Comparison of ENCODE assay signal across 9 cellular contexts in genomic region chr19:5803441-5803751, GRCh38. TPM values are rescaled to one million over a fixed set of nuclear protein-coding genes. Genes with fewer than 3 reads are reported as not detected.
DNase-seq lines count a peak whose midpoint lies in the region; ATAC-seq and TF ChIP-seq lines count a peak whose summit lies in the region.
"Had no signal": no experiment of that assay in that cellular context is flagged by ENCODE, and none has a peak within 500 bp of the region (broad histone marks: within the 10 kb centered on the region; RNA-seq: fewer than 3 reads in every experiment).

No MANE protein-coding gene starts in this region.

- H3K27ac Mint-ChIP-seq in MCF 10A (ENCODE audit: low read depth, unreplicated experiment) = no peak overlapping the region

- BruUV-seq in MCF 10A (replicated peaks; lab: Mats Ljungman, UMichigan) = no TSS peak

- TF ChIP-seq CTCF in AG09309 (IDR thresholded peaks at IDR 0.05; ENCODE audit: control insufficient read depth, insufficient read depth, low read depth, low read length, missing control alignments) (no peak), MCF 10A (IDR thresholded peaks at IDR 0.05; ENCODE audit: unreplicated experiment) (no peak), left lung (IDR thresholded peaks at IDR 0.05) (no peak)

- DNase-seq in AG09309 (ENCODE audit: low read depth) (no peak), HuH-7.5 (ENCODE audit: low spot score) (peak; percentile 55), MCF 10A (ENCODE audit: unreplicated experiment) (no peak), DMS153 treated with DMSO at 0.1 percent for 48 hours (lab: John Stamatoyannopoulos, UW; ENCODE audit: unreplicated experiment) (no peak), amygdala (lab: John Stamatoyannopoulos, UW) (no peak), left lung (no peak)

- H3K4me3 ChIP-seq in AG09309 (ENCODE audit: control insufficient read depth, low read depth, low read length) (peak overlapping the region; percentile 40), muscle layer of colon (ENCODE audit: low read depth in 1 of 2, low read length in 2 of 2) (peak overlapping the region; percentile 43 to 53), left lung (peak overlapping the region in 1 of 2 donors; percentile 22)

- H3K27ac ChIP-seq in muscle layer of colon (ENCODE audit: low read depth, low read length) = peak overlapping the region; percentile 48
- H3K27ac ChIP-seq in left lung = no peak overlapping the region
- H3K27ac ChIP-seq: SJSA1 had no signal

- H3K9me3 ChIP-seq in muscle layer of colon (ENCODE audit: low read length) (no peaks in the 10 kb centered on the region), left lung (no peaks in the 10 kb centered on the region)
- H3K9me3 ChIP-seq: SJSA1 had no signal

- POLR2A ChIA-PET in MCF 10A (lab: Yijun Ruan, JAX) = interaction anchor here (0.7 to 1.6 kb wide), 5 partner anchors 13 to 175 kb away, joined by 3 to 21 read pairs (median 4); partner anchors contain the start of genes DUS3L, NDUFA11 and RANBP3

- CTCF ChIA-PET in MCF 10A (lab: Yijun Ruan, JAX) = interaction anchor here (0.6 to 2.1 kb wide), 25 partner anchors 9 to 565 kb away, joined by 3 to 45 read pairs (median 5); partner anchors contain the start of genes DUS3L and NDUFA11

- ATAC-seq in left lung (no peak), GM19467 (IDR thresholded peaks at IDR 0.05; ENCODE audit: unreplicated experiment) (no peak)

- peaks cover 9% of the 10 kb centered on the region for H3K36me3 Mint-ChIP-seq in MCF 10A (ENCODE audit: insufficient read depth, unreplicated experiment)

- no peaks in the 10 kb centered on the region for H3K36me3 ChIP-seq in muscle layer of colon (ENCODE audit: insufficient read depth, low read length)
- no peaks in the 10 kb centered on the region for H3K36me3 ChIP-seq in left lung
- H3K36me3 ChIP-seq: SJSA1 had no signal

- peak overlapping the region; percentile 66 for H3K4me3 Mint-ChIP-seq in MCF 10A (ENCODE audit: unreplicated experiment)

- H3K27me3 ChIP-seq in muscle layer of colon (ENCODE audit: control insufficient read depth in 1 of 2, insufficient read depth in 2 of 2, low read length in 2 of 2) = peaks cover 5 to 15% of the 10 kb centered on the region in 2 donors
- H3K27me3 ChIP-seq in left lung = peaks cover 13 to 85% of the 10 kb centered on the region in 2 donors

- no peak overlapping the region for H3K9ac ChIP-seq in muscle layer of colon (ENCODE audit: low read length)

- H3K4me1 Mint-ChIP-seq in MCF 10A (ENCODE audit: insufficient read depth, unreplicated experiment) = no peaks in the 10 kb centered on the region

- H3K4me1 ChIP-seq in muscle layer of colon (ENCODE audit: insufficient read depth, low read length) (peaks cover 5% of the 10 kb centered on the region), left lung (peaks cover 10 to 28% of the 10 kb centered on the region in 2 donors)

- no peaks in the 10 kb centered on the region for H3K9me3 Mint-ChIP-seq in MCF 10A (ENCODE audit: unreplicated experiment)

- intact Hi-C loops in MCF 10A (cut with micrococcal nuclease) = loop anchor here (10.0 kb wide), 1 partner anchor 181 kb away; no protein-coding TSS in a partner anchor
- intact Hi-C loops in left lung (cut with DNase I) = no loop called here

- H3K27me3 Mint-ChIP-seq in MCF 10A (ENCODE audit: insufficient read depth, unreplicated experiment) = no peaks in the 10 kb centered on the region

RNA-seq across cellular contexts. Expression of gene NRTN, which starts 1.5 kb away (rescaled TPM):
- total RNA-seq in MCF 10A (2022) = 0.56 and 0.75 TPM in 2 replicates
- total RNA-seq in left lung = 1 to 10 TPM; 1.5 to 1.6 TPM

RNA-seq across cellular contexts. Expression of gene DUS3L, which starts 12.4 kb away (rescaled TPM):
- total RNA-seq in MCF 10A (2022) (53.5 and 77.6 TPM in 2 replicates), left lung (10 to 100 TPM; 15.8 to 38.4 TPM)

RNA-seq across cellular contexts. Expression of gene PRR22, which starts 18.9 kb away (rescaled TPM):
- total RNA-seq in MCF 10A (2022) (6.4 and 9.4 TPM in 2 replicates), left lung (1 to 10 TPM; 1.7 to 4.5 TPM)

RNA-seq across cellular contexts. Expression of gene FUT6, which starts 36.1 kb away (rescaled TPM):
- total RNA-seq in MCF 10A (2022) (not detected in 2 replicates), left lung (under 1 TPM; 0.32 to 0.73 TPM)
- total RNA-seq: SJSA1 had no signal

RNA-seq across cellular contexts. Expression of gene FUT3, which starts 47.9 kb away (rescaled TPM):
- total RNA-seq in MCF 10A (2022) = 0.22 and 0.51 TPM in 2 replicates
- total RNA-seq in left lung = 10 to 100 TPM; 25.2 to 31.4 TPM
- total RNA-seq: SJSA1 had no signal
